In the genomic region with DNA sequence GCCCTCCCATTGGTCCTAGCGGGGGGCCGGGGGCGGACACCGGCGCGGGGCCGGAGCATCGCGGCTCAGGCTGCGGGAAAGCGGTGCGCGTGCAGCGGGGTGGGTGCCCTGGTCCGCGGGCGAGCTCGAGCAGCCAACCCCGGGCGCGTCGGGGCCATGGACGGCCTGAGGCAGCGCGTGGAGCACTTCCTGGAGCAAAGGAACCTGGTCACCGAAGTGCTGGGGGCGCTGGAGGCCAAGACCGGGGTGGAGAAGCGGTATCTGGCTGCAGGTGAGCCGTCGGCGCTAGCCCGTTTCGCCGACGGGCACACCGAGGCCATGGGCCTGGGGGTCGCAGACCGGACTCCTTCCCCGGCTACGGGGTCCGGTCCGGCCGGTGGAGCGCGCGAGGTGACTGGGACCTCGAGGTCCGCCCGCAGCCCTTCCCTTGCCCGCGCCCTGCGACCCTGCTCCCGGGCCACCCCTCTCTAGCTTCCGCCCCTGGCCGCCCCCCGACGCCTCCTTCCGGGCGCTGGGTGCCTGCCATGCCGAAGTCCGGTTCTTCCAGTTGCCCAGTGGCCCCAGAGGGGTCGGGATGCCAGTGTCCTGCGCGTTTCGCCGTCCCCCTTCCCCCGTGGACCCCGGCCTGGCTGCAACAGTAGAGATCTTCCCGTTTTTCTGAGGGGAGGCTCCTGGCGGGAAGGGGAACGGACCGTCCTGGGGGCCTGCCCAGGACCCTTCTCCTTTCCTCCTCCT, we compare ENCODE assay signal across 1 cellular context.
A peak's percentile ranks its signal among the peaks of the same experiment; 100 is the strongest.
TF ChIP-seq lines count a peak whose summit lies in the region.

TSS of gene REEP6 (plus strand) at position 68 of the 735 bp plus-strand sequence. CDS start at position 157, 89 bp downstream.

TF ChIP-seq in K562, 482 proteins besides CTCF, POLR2A, EP300 and RAD21 (continued from another document and continues in another):
- no peak for TF ChIP-seq TAF7 (tag; IDR thresholded peaks at IDR 0.05)
- TF ChIP-seq ETV6 (IDR thresholded peaks at IDR 0.05; ENCODE audit: borderline replicate concordance in 1 of 2, low read depth in 2 of 2, low read length in 1 of 2) = no peak
- no peak for TF ChIP-seq ETV6 (CRISPR knock-in tag; IDR thresholded peaks at IDR 0.05; ENCODE audit: borderline replicate concordance)
- TF ChIP-seq DIDO1 (tag; IDR thresholded peaks at IDR 0.05; ENCODE audit: low read depth) = no peak
- TF ChIP-seq ZSCAN29 (IDR thresholded peaks at IDR 0.05) = no peak
- peak; percentile 75 for TF ChIP-seq SUPT5H (IDR thresholded peaks at IDR 0.05)
- TF ChIP-seq GTF2E2 (tag; IDR thresholded peaks at IDR 0.05) = no peak
- no peak for TF ChIP-seq PHF21A (IDR thresholded peaks at IDR 0.05; ENCODE audit: borderline replicate concordance, low read depth)
- peak; percentile 45; the same call in 1 of the 2 replicates for TF ChIP-seq PML (IDR thresholded peaks at IDR 0.05; ENCODE audit: low read length)
- TF ChIP-seq REST (CRISPR knock-in tag; IDR thresholded peaks at IDR 0.05; ENCODE audit: low read depth) = peak; percentile 55; the same call in 1 of the 2 replicates
- TF ChIP-seq GABPB1 (CRISPR knock-in tag; IDR thresholded peaks at IDR 0.05) = no peak
- no peak for TF ChIP-seq HDAC3 (IDR thresholded peaks at IDR 0.05; ENCODE audit: borderline replicate concordance, partially characterized antibody)
- TF ChIP-seq NFIX (CRISPR knock-in tag; IDR thresholded peaks at IDR 0.05; ENCODE audit: low read depth) = no peak
- TF ChIP-seq SMARCB1 (IDR thresholded peaks at IDR 0.05; ENCODE audit: insufficient read length, low read depth) = no peak
- peak; percentile 81 for TF ChIP-seq CTBP1 (IDR thresholded peaks at IDR 0.05; ENCODE audit: borderline replicate concordance)
- TF ChIP-seq, protein P1, sequence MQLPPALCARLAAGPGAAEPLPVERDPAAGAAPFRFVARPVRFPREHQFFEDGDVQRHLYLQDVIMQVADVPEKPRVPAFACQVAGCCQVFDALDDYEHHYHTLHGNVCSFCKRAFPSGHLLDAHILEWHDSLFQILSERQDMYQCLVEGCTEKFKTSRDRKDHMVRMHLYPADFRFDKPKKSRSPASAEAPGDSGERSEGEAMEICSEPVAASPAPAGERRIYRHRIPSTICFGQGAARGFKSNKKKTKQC (CRISPR knock-in tag; IDR thresholded peaks at IDR 0.05) = peak; percentile 18; the same call in 1 of the 2 replicates
- TF ChIP-seq DNMT1 (IDR thresholded peaks at IDR 0.05) = no peak
- no peak for TF ChIP-seq HEY1 (CRISPR knock-in tag; IDR thresholded peaks at IDR 0.05; ENCODE audit: borderline replicate concordance)
- TF ChIP-seq ZNF830 (CRISPR knock-in tag; IDR thresholded peaks at IDR 0.05) = no peak
- no peak for TF ChIP-seq ZNF384 (IDR thresholded peaks at IDR 0.05; ENCODE audit: low read depth, low read length)
- no peak for TF ChIP-seq CTCFL (IDR thresholded peaks at IDR 0.05; ENCODE audit: borderline replicate concordance, insufficient read depth, low read depth, low read length, poor library complexity, severe bottlenecking)
- TF ChIP-seq FOXK2 (conservative IDR thresholded peaks at IDR 0.05 in 1 of 2, IDR thresholded peaks at IDR 0.05 in 1 of 2; ENCODE audit: low read depth in 2 of 2) = no peak
- no peak for TF ChIP-seq CSDE1 (IDR thresholded peaks at IDR 0.05)
- no peak for TF ChIP-seq SRF (CRISPR knock-in tag; IDR thresholded peaks at IDR 0.05)
- 0 out of 2 replicates have a peak, but pooled peaks have one; percentile 14 for TF ChIP-seq SAFB (IDR thresholded peaks at IDR 0.05; ENCODE audit: borderline replicate concordance, low read depth, low read length)
- TF ChIP-seq, protein P2, sequence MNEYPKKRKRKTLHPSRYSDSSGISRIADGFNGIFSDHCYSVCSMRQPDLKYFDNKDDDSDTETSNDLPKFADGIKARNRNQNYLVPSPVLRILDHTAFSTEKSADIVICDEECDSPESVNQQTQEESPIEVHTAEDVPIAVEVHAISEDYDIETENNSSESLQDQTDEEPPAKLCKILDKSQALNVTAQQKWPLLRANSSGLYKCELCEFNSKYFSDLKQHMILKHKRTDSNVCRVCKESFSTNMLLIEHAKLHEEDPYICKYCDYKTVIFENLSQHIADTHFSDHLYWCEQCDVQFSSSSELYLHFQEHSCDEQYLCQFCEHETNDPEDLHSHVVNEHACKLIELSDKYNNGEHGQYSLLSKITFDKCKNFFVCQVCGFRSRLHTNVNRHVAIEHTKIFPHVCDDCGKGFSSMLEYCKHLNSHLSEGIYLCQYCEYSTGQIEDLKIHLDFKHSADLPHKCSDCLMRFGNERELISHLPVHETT (CRISPR knock-in tag; conservative IDR thresholded peaks at IDR 0.05 in 1 of 2, IDR thresholded peaks at IDR 0.05 in 1 of 2) = peak in 1 of 2 experiments; percentile 31; a peak in 1 of 4 replicates
- no peak for TF ChIP-seq THAP7 (CRISPR knock-in tag; IDR thresholded peaks at IDR 0.05)
- no peak for TF ChIP-seq ZNF12 (CRISPR knock-in tag; IDR thresholded peaks at IDR 0.05)
- no peak for TF ChIP-seq KLF6 (CRISPR knock-in tag; IDR thresholded peaks at IDR 0.05; ENCODE audit: borderline replicate concordance)
- no peak for TF ChIP-seq ZFPM2 (CRISPR knock-in tag; IDR thresholded peaks at IDR 0.05)
- no peak for TF ChIP-seq ZNF445 (CRISPR knock-in tag; IDR thresholded peaks at IDR 0.05; ENCODE audit: low read depth)
- no peak for TF ChIP-seq ZNF436 (CRISPR knock-in tag; IDR thresholded peaks at IDR 0.05)
- TF ChIP-seq, protein P3, sequence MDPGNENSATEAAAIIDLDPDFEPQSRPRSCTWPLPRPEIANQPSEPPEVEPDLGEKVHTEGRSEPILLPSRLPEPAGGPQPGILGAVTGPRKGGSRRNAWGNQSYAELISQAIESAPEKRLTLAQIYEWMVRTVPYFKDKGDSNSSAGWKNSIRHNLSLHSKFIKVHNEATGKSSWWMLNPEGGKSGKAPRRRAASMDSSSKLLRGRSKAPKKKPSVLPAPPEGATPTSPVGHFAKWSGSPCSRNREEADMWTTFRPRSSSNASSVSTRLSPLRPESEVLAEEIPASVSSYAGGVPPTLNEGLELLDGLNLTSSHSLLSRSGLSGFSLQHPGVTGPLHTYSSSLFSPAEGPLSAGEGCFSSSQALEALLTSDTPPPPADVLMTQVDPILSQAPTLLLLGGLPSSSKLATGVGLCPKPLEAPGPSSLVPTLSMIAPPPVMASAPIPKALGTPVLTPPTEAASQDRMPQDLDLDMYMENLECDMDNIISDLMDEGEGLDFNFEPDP (CRISPR knock-in tag; IDR thresholded peaks at IDR 0.05) = no peak
- peak; percentile 84 for TF ChIP-seq RBFOX2 (IDR thresholded peaks at IDR 0.05; ENCODE audit: low read depth, low read length)
- no peak for TF ChIP-seq STAT5B (CRISPR knock-in tag; IDR thresholded peaks at IDR 0.05)
- TF ChIP-seq, protein P4, sequence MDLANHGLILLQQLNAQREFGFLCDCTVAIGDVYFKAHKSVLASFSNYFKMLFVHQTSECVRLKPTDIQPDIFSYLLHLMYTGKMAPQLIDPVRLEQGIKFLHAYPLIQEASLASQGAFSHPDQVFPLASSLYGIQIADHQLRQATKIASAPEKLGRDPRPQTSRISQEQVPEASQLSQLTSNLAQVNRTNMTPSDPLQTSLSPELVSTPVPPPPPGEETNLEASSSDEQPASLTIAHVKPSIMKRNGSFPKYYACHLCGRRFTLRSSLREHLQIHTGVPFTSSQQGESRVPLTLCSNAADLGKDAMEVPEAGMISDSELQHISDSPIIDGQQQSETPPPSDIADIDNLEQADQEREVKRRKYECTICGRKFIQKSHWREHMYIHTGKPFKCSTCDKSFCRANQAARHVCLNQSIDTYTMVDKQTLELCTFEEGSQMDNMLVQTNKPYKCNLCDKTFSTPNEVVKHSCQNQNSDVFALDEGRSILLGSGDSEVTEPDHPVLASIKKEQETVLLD (IDR thresholded peaks at IDR 0.05) = no peak
- 0 out of 4 replicates have a peak, but pooled peaks of 1 of the 2 experiments have one; percentile 66 for TF ChIP-seq UBTF (IDR thresholded peaks at IDR 0.05; ENCODE audit: borderline replicate concordance in 1 of 2, low read depth in 2 of 2, low read length in 2 of 2)
- no peak for TF ChIP-seq CREBBP (IDR thresholded peaks at IDR 0.05; ENCODE audit: low read depth, low read length)
- TF ChIP-seq MCM2 (IDR thresholded peaks at IDR 0.05; ENCODE audit: low read depth) = no peak
- TF ChIP-seq STAT5A (IDR thresholded peaks at IDR 0.05; ENCODE audit: borderline replicate concordance, low read length) = no peak
- no peak for TF ChIP-seq E4F1 (CRISPR knock-in tag; IDR thresholded peaks at IDR 0.05; ENCODE audit: borderline replicate concordance)
- TF ChIP-seq TRIM28 (IDR thresholded peaks at IDR 0.05) = no peak
- TF ChIP-seq ZFP1 (CRISPR knock-in tag; IDR thresholded peaks at IDR 0.05) = no peak
- TF ChIP-seq ZNF277 (CRISPR knock-in tag; IDR thresholded peaks at IDR 0.05; ENCODE audit: borderline replicate concordance) = no peak
